ENCODE assay signal across 24 cellular contexts in the genomic region with DNA sequence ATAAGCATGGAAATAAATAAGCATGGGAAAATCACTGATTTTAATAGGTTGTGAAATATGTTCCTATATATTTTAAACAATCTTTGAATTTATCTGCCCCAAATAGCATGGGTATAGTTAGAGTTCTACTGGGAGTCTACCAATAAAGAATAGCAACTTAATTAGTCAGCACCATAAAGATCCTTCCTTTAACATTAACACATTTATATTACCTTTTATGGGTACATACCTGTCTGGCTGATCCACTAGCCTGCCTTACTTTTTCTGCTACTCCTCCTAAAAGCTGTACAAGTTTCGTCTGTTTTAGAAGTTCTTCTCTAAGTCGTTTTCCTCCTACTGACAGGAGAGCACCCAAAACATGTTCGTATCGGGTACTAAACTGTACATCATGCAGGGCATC.
"Had no signal": no experiment of that assay in that cellular context is flagged by ENCODE, and none has a peak within 500 bp of the region (broad histone marks: within the 10 kb centered on the region; RNA-seq: fewer than 3 reads in every experiment).

No MANE protein-coding gene starts in this region.

- H3K9me3 ChIP-seq: left ventricle myocardium inferior, mucosa of descending colon, ovary, right atrium auricular region, right lobe of liver, tibial nerve, vagina had no signal

- H3K4me3 Mint-ChIP-seq: memory B cell; naive thymus-derived CD4-positive, alpha-beta T cell; natural killer cell treated with Interleukin-12 subunit alpha and Interleukin-12 subunit beta and Interleukin-15 and Interleukin-18, amount 100 ng/mL, for 72 hours; stimulated activated memory B cell treated with anti-CD40 and anti-IgM and Interleukin-4, amounts not matched to agents 10 μg/mL and 1 μg/mL and 100 μg/mL, for 72 hours; stimulated activated naive CD8-positive, alpha-beta T cell treated with anti-CD3 and anti-CD28 coated beads, Interleukin-15, amount 100 ng/mL, for 72 hours; type B pancreatic cell had no signal

- H3K36me3 Mint-ChIP-seq: natural killer cell treated with Interleukin-12 subunit alpha and Interleukin-12 subunit beta and Interleukin-15 and Interleukin-18, amount 100 ng/mL, for 72 hours had no signal

- ATAC-seq: mucosa of descending colon; naive thymus-derived CD4-positive, alpha-beta T cell; natural killer cell treated with Interleukin-12 subunit alpha and Interleukin-12 subunit beta and Interleukin-15 and Interleukin-18, amount 100 ng/mL, for 72 hours; right lobe of liver; stimulated activated memory B cell treated with anti-CD40 and anti-IgM and Interleukin-4, amounts not matched to agents 10 μg/mL and 1 μg/mL and 100 μg/mL, for 72 hours; stimulated activated naive CD8-positive, alpha-beta T cell treated with anti-CD3 and anti-CD28 coated beads, Interleukin-15, amount 100 ng/mL, for 72 hours had no signal

- H3K4me1 ChIP-seq: left ventricle myocardium inferior, right atrium auricular region, right lobe of liver, tibial nerve, vagina had no signal

- H3K4me1 Mint-ChIP-seq: memory B cell; stimulated activated memory B cell treated with anti-CD40 and anti-IgM and Interleukin-4, amounts not matched to agents 10 μg/mL and 1 μg/mL and 100 μg/mL, for 72 hours; stimulated activated naive CD8-positive, alpha-beta T cell treated with anti-CD3 and anti-CD28 coated beads, Interleukin-15, amount 100 ng/mL, for 72 hours had no signal

- H3K27me3 ChIP-seq: ovary, right atrium auricular region, right lobe of liver, tibial nerve, vagina had no signal

- H3K4me3 ChIP-seq: left ventricle myocardium inferior, lung, mucosa of descending colon, ovary, right atrium auricular region, right lobe of liver, smooth muscle cell, tibial nerve, vagina had no signal

- H3K27me3 Mint-ChIP-seq: memory B cell; naive thymus-derived CD4-positive, alpha-beta T cell; natural killer cell treated with Interleukin-12 subunit alpha and Interleukin-12 subunit beta and Interleukin-15 and Interleukin-18, amount 100 ng/mL, for 72 hours; progenitor cell of endocrine pancreas; stimulated activated memory B cell treated with anti-CD40 and anti-IgM and Interleukin-4, amounts not matched to agents 10 μg/mL and 1 μg/mL and 100 μg/mL, for 72 hours; stimulated activated naive CD8-positive, alpha-beta T cell treated with anti-CD3 and anti-CD28 coated beads, Interleukin-15, amount 100 ng/mL, for 72 hours; type B pancreatic cell had no signal

- H3K27ac Mint-ChIP-seq: memory B cell; natural killer cell treated with Interleukin-12 subunit alpha and Interleukin-12 subunit beta and Interleukin-15 and Interleukin-18, amount 100 ng/mL, for 72 hours; progenitor cell of endocrine pancreas; stimulated activated memory B cell treated with anti-CD40 and anti-IgM and Interleukin-4, amounts not matched to agents 10 μg/mL and 1 μg/mL and 100 μg/mL, for 72 hours; type B pancreatic cell had no signal

- H3K4me2 ChIP-seq: smooth muscle cell had no signal

- H3K36me3 ChIP-seq: ovary had no signal

- DNase-seq: islet precursor cell; left ventricle myocardium inferior; midbrain; mucosa of descending colon; naive thymus-derived CD4-positive, alpha-beta T cell; ovary; right lobe of liver; stimulated activated CD4-positive, alpha-beta T cell treated with anti-CD3 and anti-CD28 coated beads, Interleukin-1b, Interleukin-23, amount 100 ng/mL, for 48 hours; stimulated activated CD4-positive, alpha-beta T cell treated with anti-CD3 and anti-CD28 coated beads, Interleukin-2, amount 100 ng/mL, for 48 hours; stimulated activated CD4-positive, alpha-beta T cell treated with anti-CD3 and anti-CD28 coated beads, Interleukin-4, amount 100 ng/mL, for 4 hours; stimulated activated CD8-positive, alpha-beta memory T cell treated with anti-CD3 and anti-CD28 coated beads, Interleukin-4, amount 100 ng/mL, for 48 hours; stimulated activated naive CD4-positive, alpha-beta T cell treated with Interleukin-2 at 50 U/mL for 16 hours; stimulated activated naive CD8-positive, alpha-beta T cell treated with anti-CD3 and anti-CD28 coated beads, Interleukin-15, amount 100 ng/mL, for 72 hours; substantia nigra had no signal

- H3K9me3 Mint-ChIP-seq: memory B cell; naive thymus-derived CD4-positive, alpha-beta T cell; natural killer cell treated with Interleukin-12 subunit alpha and Interleukin-12 subunit beta and Interleukin-15 and Interleukin-18, amount 100 ng/mL, for 72 hours; stimulated activated memory B cell treated with anti-CD40 and anti-IgM and Interleukin-4, amounts not matched to agents 10 μg/mL and 1 μg/mL and 100 μg/mL, for 72 hours; stimulated activated naive CD8-positive, alpha-beta T cell treated with anti-CD3 and anti-CD28 coated beads, Interleukin-15, amount 100 ng/mL, for 72 hours; type B pancreatic cell had no signal

- H3K27ac ChIP-seq: left ventricle myocardium inferior, ovary, right atrium auricular region, right lobe of liver, tibial nerve, vagina had no signal
